Comparison of ENCODE assay signal across 18 cellular contexts in genomic region chr6:127391019-127391974, GRCh38. TPM values are rescaled to one million over a fixed set of nuclear protein-coding genes. Genes with fewer than 3 reads are reported as not detected.
DNase-seq lines count a peak whose midpoint lies in the region; TF ChIP-seq lines count a peak whose summit lies in the region.
"Had no signal": no experiment of that assay in that cellular context is flagged by ENCODE, and none has a peak within 500 bp of the region (broad histone marks: within the 10 kb centered on the region; RNA-seq: fewer than 3 reads in every experiment).

No MANE protein-coding gene starts in this region.

- H4K20me1 ChIP-seq in Karpas-422 (ENCODE audit: insufficient read depth, low read depth, low read length) = no peaks in the 10 kb centered on the region

- H3K36me3 Mint-ChIP-seq in MCF 10A (ENCODE audit: insufficient read depth, unreplicated experiment) = no peaks in the 10 kb centered on the region
- H3K36me3 Mint-ChIP-seq in activated naive CD8-positive, alpha-beta T cell treated with anti-CD3 and anti-CD28 coated beads for 36 hours = no peaks in the 10 kb centered on the region
- H3K36me3 Mint-ChIP-seq: CD8-positive, alpha-beta T cell had no signal

- no peak for TF ChIP-seq CTCF in MCF 10A (IDR thresholded peaks at IDR 0.05; ENCODE audit: unreplicated experiment)
- no peak for TF ChIP-seq CTCF in breast epithelium (IDR thresholded peaks at IDR 0.05)
- TF ChIP-seq CTCF in epithelial cell of esophagus (IDR thresholded peaks at IDR 0.05; ENCODE audit: insufficient read depth, low read depth, low read length, missing control alignments) = no peak
- TF ChIP-seq CTCF in suprapubic skin (IDR thresholded peaks at IDR 0.05) = no peak

- CTCF ChIA-PET in MCF 10A (lab: Yijun Ruan, JAX) = interaction anchor here (0.5 to 1.8 kb wide), 12 partner anchors 29 to 867 kb away, joined by 3 to 8 read pairs (median 3); partner anchors contain the start of gene ECHDC1

- TF ChIP-seq POLR2A in breast epithelium (IDR thresholded peaks at IDR 0.05) (no peak), suprapubic skin (IDR thresholded peaks at IDR 0.05) (no peak)

- H3K27me3 Mint-ChIP-seq in MCF 10A (ENCODE audit: insufficient read depth, unreplicated experiment) = no peaks in the 10 kb centered on the region
- H3K27me3 Mint-ChIP-seq in activated naive CD8-positive, alpha-beta T cell treated with anti-CD3 and anti-CD28 coated beads for 36 hours = no peaks in the 10 kb centered on the region

- no peaks in the 10 kb centered on the region for H3K79me2 ChIP-seq in Karpas-422 (ENCODE audit: low read length)

- no peaks in the 10 kb centered on the region for H3K9me3 ChIP-seq in breast epithelium
- no peaks in the 10 kb centered on the region for H3K9me3 ChIP-seq in suprapubic skin
- no peaks in the 10 kb centered on the region for H3K9me3 ChIP-seq in Karpas-422 (ENCODE audit: low read length)
- H3K9me3 ChIP-seq: Peyer's patch had no signal

- H3K27me3 ChIP-seq in breast epithelium = no peaks in the 10 kb centered on the region
- H3K27me3 ChIP-seq in suprapubic skin = no peaks in the 10 kb centered on the region
- no peaks in the 10 kb centered on the region for H3K27me3 ChIP-seq in Karpas-422 (ENCODE audit: low read length)
- H3K27me3 ChIP-seq: Peyer's patch had no signal

- 41% methylated on average over 5 of the region's 5 CpGs for WGBS in suprapubic skin

- H3K4me3 ChIP-seq in breast epithelium (no peak overlapping the region), epithelial cell of esophagus (ENCODE audit: low read length) (no peak overlapping the region), suprapubic skin (no peak overlapping the region), Karpas-422 (ENCODE audit: low read length) (no peak overlapping the region)
- H3K4me3 ChIP-seq: GM23338, K562, Peyer's patch had no signal

- no peak for DNase-seq in MCF 10A (ENCODE audit: unreplicated experiment)
- DNase-seq in breast epithelium (ENCODE audit: low spot score in 2 of 2) = no peak
- DNase-seq in epithelial cell of esophagus (ENCODE audit: low read depth) = peak; percentile 80
- peak; percentile 77 for DNase-seq in islet precursor cell
- DNase-seq in suprapubic skin (ENCODE audit: low spot score in 2 of 2) = no peak
- DNase-seq in NOMO-1 (lab: John Stamatoyannopoulos, UW; ENCODE audit: unreplicated experiment in 2 of 2) = no peak
- no peak for DNase-seq in Karpas-422
- no peak for DNase-seq in activated naive CD8-positive, alpha-beta T cell treated with anti-CD3 and anti-CD28 coated beads for 36 hours
- DNase-seq: CD8-positive, alpha-beta T cell; GF-D8; NCI-H1092; NCI-H1694; NCI-H2107; NCI-H748 treated with DMSO at 0.1 percent for 48 hours; Peyer's patch had no signal

- no peak overlapping the region for H3K4me3 Mint-ChIP-seq in MCF 10A (ENCODE audit: unreplicated experiment)
- no peak overlapping the region for H3K4me3 Mint-ChIP-seq in activated naive CD8-positive, alpha-beta T cell treated with anti-CD3 and anti-CD28 coated beads for 36 hours
- H3K4me3 Mint-ChIP-seq: CD8-positive, alpha-beta T cell; GM23338 had no signal

- BruUV-seq in MCF 10A (replicated peaks; lab: Mats Ljungman, UMichigan) = no TSS peak

- H3K27ac ChIP-seq in breast epithelium (no peak overlapping the region), suprapubic skin (peak overlapping the region; percentile 16), Karpas-422 (ENCODE audit: low read length) (no peak overlapping the region)
- H3K27ac ChIP-seq: 22Rv1, Peyer's patch had no signal

- no peak overlapping the region for H3K4me2 ChIP-seq in Karpas-422 (ENCODE audit: low read depth, low read length, poor library complexity, severe bottlenecking)
- H3K4me2 ChIP-seq: GM23338 had no signal

- H2AFZ ChIP-seq in Karpas-422 (ENCODE audit: low read length) = no peak overlapping the region
- H2AFZ ChIP-seq: GM23338 had no signal

- H3K4me1 ChIP-seq in breast epithelium = no peaks in the 10 kb centered on the region
- peaks cover 23% of the 10 kb centered on the region for H3K4me1 ChIP-seq in suprapubic skin
- no peaks in the 10 kb centered on the region for H3K4me1 ChIP-seq in Karpas-422 (ENCODE audit: low read length)
- H3K4me1 ChIP-seq: Peyer's patch had no signal

- no peaks in the 10 kb centered on the region for H3K9me2 ChIP-seq in Karpas-422 (replicated peaks; ENCODE audit: insufficient read depth, low read length)

- H3K9ac ChIP-seq in Karpas-422 (ENCODE audit: low read length) = no peak overlapping the region

- TF ChIP-seq EP300 in suprapubic skin (IDR thresholded peaks at IDR 0.05) = no peak

- no peaks in the 10 kb centered on the region for H3K9me3 Mint-ChIP-seq in MCF 10A (ENCODE audit: unreplicated experiment)
- H3K9me3 Mint-ChIP-seq in activated naive CD8-positive, alpha-beta T cell treated with anti-CD3 and anti-CD28 coated beads for 36 hours = no peaks in the 10 kb centered on the region
- H3K9me3 Mint-ChIP-seq: CD8-positive, alpha-beta T cell; GM23338 had no signal

- intact Hi-C loops in MCF 10A (cut with micrococcal nuclease) (no loop called here), breast epithelium (cut with DNase I; ENCODE audit: low total_unique reads) (no loop called here)

- POLR2A ChIA-PET in MCF 10A (lab: Yijun Ruan, JAX) = interaction anchor here (1.2 to 2.0 kb wide), 8 partner anchors 7 to 49 kb away, joined by 3 to 8 read pairs (median 5); partner anchors contain the start of gene ECHDC1

- H3K36me3 ChIP-seq in breast epithelium = no peaks in the 10 kb centered on the region
- no peaks in the 10 kb centered on the region for H3K36me3 ChIP-seq in suprapubic skin
- no peaks in the 10 kb centered on the region for H3K36me3 ChIP-seq in Karpas-422 (ENCODE audit: insufficient read depth, low read length)
- H3K36me3 ChIP-seq: Peyer's patch had no signal

- H3K27ac Mint-ChIP-seq in MCF 10A (ENCODE audit: low read depth, unreplicated experiment) = peak overlapping the region; percentile 27
- H3K27ac Mint-ChIP-seq in activated naive CD8-positive, alpha-beta T cell treated with anti-CD3 and anti-CD28 coated beads for 36 hours = no peak overlapping the region
- H3K27ac Mint-ChIP-seq: CD8-positive, alpha-beta T cell; GM23338 had no signal

- H3K4me1 Mint-ChIP-seq in MCF 10A (ENCODE audit: insufficient read depth, unreplicated experiment) = peaks cover 19% of the 10 kb centered on the region
- H3K4me1 Mint-ChIP-seq in activated naive CD8-positive, alpha-beta T cell treated with anti-CD3 and anti-CD28 coated beads for 36 hours = no peaks in the 10 kb centered on the region
- H3K4me1 Mint-ChIP-seq: GM23338 had no signal

RNA-seq across cellular contexts. Expression of gene ECHDC1, which starts 47.9 kb away (rescaled TPM):
- total RNA-seq in MCF 10A (2022) (60.4 and 70.7 TPM in 2 replicates), breast epithelium (10 to 100 TPM; 56.7 to 93.7 (median 82.2) TPM), suprapubic skin (10 to 100 TPM; 23.9 to 42.6 (median 38.0) TPM)
- 62.5 and 111 TPM in 2 replicates for total RNA-seq in Karpas-422 (2014; rRNA removed; shearing (Covaris generic); ENCODE audit: low replicate concordance)
- total RNA-seq in activated naive CD8-positive, alpha-beta T cell treated with anti-CD3 and anti-CD28 coated beads for 36 hours = 10 to 100 TPM; 61.7 to 64.1 TPM

Comparison
In these comparisons a context has a peak if more than half of its experiments do, and no peak if none do; other contexts are left out.
1. DNase-seq: peak in epithelial cell of esophagus (single experiment) and islet precursor cell (single experiment); none in MCF 10A (single experiment), breast epithelium (0 of 2), suprapubic skin (0 of 2), NOMO-1 (0 of 2), Karpas-422 (single experiment) and activated naive CD8-positive, alpha-beta T cell treated with anti-CD3 and anti-CD28 coated beads for 36 hours (single experiment).